In genomic region chr9:69186841-69187611, GRCh38 we compare ENCODE assay signal across 1 cellular context.
TF ChIP-seq lines count a peak whose summit lies in the region.

No MANE protein-coding gene starts in this region.

TF ChIP-seq in K562, 482 proteins besides CTCF, POLR2A, EP300 and RAD21 (continued from another document and continues in another):
- TF ChIP-seq PHB2 (IDR thresholded peaks at IDR 0.05; ENCODE audit: low read depth) (no peak), BCL6 (CRISPR knock-in tag; IDR thresholded peaks at IDR 0.05) (no peak), RBBP5 (IDR thresholded peaks at IDR 0.05; ENCODE audit: borderline replicate concordance, insufficient read depth, low read length, poor library complexity, severe bottlenecking) (no peak), MIER1 (IDR thresholded peaks at IDR 0.05; ENCODE audit: low read depth) (no peak), MAFF (IDR thresholded peaks at IDR 0.05; ENCODE audit: low read length) (no peak), ZKSCAN3 (CRISPR knock-in tag; IDR thresholded peaks at IDR 0.05) (no peak), PHTF2 (CRISPR knock-in tag; IDR thresholded peaks at IDR 0.05) (no peak), MAX (CRISPR knock-in tag; IDR thresholded peaks at IDR 0.05) (no peak), ZBTB17 (CRISPR knock-in tag; IDR thresholded peaks at IDR 0.05) (no peak), GABPB2 (CRISPR knock-in tag; conservative IDR thresholded peaks at IDR 0.05) (no peak), SMARCA4 (IDR thresholded peaks at IDR 0.05) (peak; percentile 61; the same call in 1 of the 2 replicates), ZZZ3 (IDR thresholded peaks at IDR 0.05) (no peak), POLR2AphosphoS2 (IDR thresholded peaks at IDR 0.05; ENCODE audit: low read length) (no peak), ETV6 (IDR thresholded peaks at IDR 0.05; ENCODE audit: borderline replicate concordance in 1 of 2, low read depth in 2 of 2, low read length in 1 of 2) (no peak), ETV6 (CRISPR knock-in tag; IDR thresholded peaks at IDR 0.05; ENCODE audit: borderline replicate concordance) (no peak), ATF3 (IDR thresholded peaks at IDR 0.05) (no peak), ATF3 (CRISPR knock-in tag; conservative IDR thresholded peaks at IDR 0.05) (no peak), TEAD4 (IDR thresholded peaks at IDR 0.05; ENCODE audit: low read length) (peak; percentile 89), TEAD4 (CRISPR knock-in tag; IDR thresholded peaks at IDR 0.05; ENCODE audit: borderline replicate concordance) (no peak), VEZF1 (CRISPR knock-in tag; IDR thresholded peaks at IDR 0.05) (no peak), PTRF (tag; IDR thresholded peaks at IDR 0.05) (no peak), E4F1 (CRISPR knock-in tag; IDR thresholded peaks at IDR 0.05; ENCODE audit: borderline replicate concordance) (no peak), L3MBTL2 (IDR thresholded peaks at IDR 0.05) (no peak), ZNF696 (CRISPR knock-in tag; conservative IDR thresholded peaks at IDR 0.05) (no peak), MLLT1 (IDR thresholded peaks at IDR 0.05) (no peak), AFF4 (CRISPR knock-in tag; IDR thresholded peaks at IDR 0.05) (no peak), MGA (IDR thresholded peaks at IDR 0.05) (no peak), JUNB (CRISPR knock-in tag; conservative IDR thresholded peaks at IDR 0.05) (no peak), SMAD4 (CRISPR knock-in tag; conservative IDR thresholded peaks at IDR 0.05) (peak; percentile 82), SNRNP70 (optimal IDR thresholded peaks at IDR 0.05; ENCODE audit: low read depth, low read length) (no peak), HINFP (tag; conservative IDR thresholded peaks at IDR 0.05; ENCODE audit: low read depth) (no peak), TFAM (CRISPR knock-in tag; conservative IDR thresholded peaks at IDR 0.05) (no peak), POLR2G (IDR thresholded peaks at IDR 0.05; ENCODE audit: low read depth, low read length) (no peak), CREBBP (IDR thresholded peaks at IDR 0.05; ENCODE audit: low read depth, low read length) (no peak), KDM2B (CRISPR knock-in tag; IDR thresholded peaks at IDR 0.05) (no peak)
